In the genomic region with DNA sequence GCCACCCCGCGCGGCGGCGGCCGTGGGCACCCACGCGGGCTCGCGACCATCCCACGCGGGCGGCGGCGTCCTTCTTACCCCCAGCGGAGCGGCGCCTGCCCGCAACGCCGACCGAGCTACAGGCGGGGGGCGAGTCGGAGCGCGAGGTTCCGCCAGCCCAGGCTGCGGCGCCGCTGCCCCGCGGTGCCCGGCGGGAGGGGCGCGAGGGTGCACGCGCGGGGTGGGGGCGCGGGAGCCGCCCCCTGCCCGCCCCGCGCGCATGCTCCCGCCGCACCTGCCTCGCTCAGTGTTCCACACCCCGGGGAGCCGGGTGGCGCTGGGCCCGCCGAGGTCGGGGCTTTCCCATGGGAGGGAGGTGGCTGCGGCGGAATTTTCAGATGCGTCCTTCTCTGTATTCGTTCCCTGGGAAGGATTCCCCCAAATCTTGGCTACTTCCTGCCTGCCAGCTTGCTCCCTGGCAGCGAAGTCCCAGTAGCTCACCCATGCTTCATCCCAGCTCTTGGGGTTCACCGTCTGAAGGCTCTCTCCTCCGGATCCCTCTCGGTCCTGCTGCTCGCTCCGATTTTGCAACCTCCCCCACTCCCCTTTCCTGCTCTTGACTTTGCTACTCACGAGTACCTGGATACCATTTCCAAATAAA, we compare ENCODE assay signal across 8 cellular contexts. TPM values are rescaled to one million over a fixed set of nuclear protein-coding genes. Genes with fewer than 3 reads are reported as not detected.
DNase-seq lines count a peak whose midpoint lies in the region; ATAC-seq and TF ChIP-seq lines count a peak whose summit lies in the region.

A gene (minus strand): TSS at position 189 of the 640 bp plus-strand sequence. CDS start 103,286 bp downstream, outside the sequence.

- H3K9me3 ChIP-seq in esophagus (ENCODE audit: control insufficient read depth in 2 of 2, insufficient read depth in 1 of 2, low read depth in 1 of 2, low read length in 1 of 2) (no peaks in the 10 kb centered on the region), muscle layer of duodenum (ENCODE audit: control insufficient read depth in 1 of 2, low read length in 2 of 2) (no peaks in the 10 kb centered on the region), aorta (ENCODE audit: control insufficient read depth, low read length) (no peaks in the 10 kb centered on the region), A673 (ENCODE audit: low read depth, low read length, poor library complexity, severe bottlenecking) (peaks cover 19% of the 10 kb centered on the region)

- POLR2A ChIA-PET in A673 (lab: Charles Lee; ENCODE audit: low non-redundant PET), result no interaction called here

- no peaks in the 10 kb centered on the region for H3K36me3 ChIP-seq in esophagus (ENCODE audit: control insufficient read depth in 2 of 2, insufficient read depth in 2 of 2, low read length in 1 of 2)
- H3K36me3 ChIP-seq in muscle layer of duodenum (ENCODE audit: control insufficient read depth in 1 of 2, insufficient read depth in 2 of 2, low read length in 2 of 2), result no peaks in the 10 kb centered on the region
- H3K36me3 ChIP-seq in aorta (ENCODE audit: control insufficient read depth in 1 of 2, insufficient read depth in 2 of 2, low read length in 1 of 2), result no peaks in the 10 kb centered on the region
- H3K36me3 ChIP-seq in A673 (ENCODE audit: insufficient read depth, low read length, poor library complexity, severe bottlenecking), result no peaks in the 10 kb centered on the region

- ATAC-seq in HG02623 (IDR thresholded peaks at IDR 0.05; ENCODE audit: unreplicated experiment), result peak; percentile 63
- no peak for ATAC-seq in aorta (ENCODE audit: low FRiP score)

- H3K27me3 ChIP-seq in esophagus (ENCODE audit: control insufficient read depth in 1 of 2, insufficient read depth in 2 of 2, low read length in 2 of 2), result no peaks in the 10 kb centered on the region
- H3K27me3 ChIP-seq in muscle layer of duodenum (ENCODE audit: low read depth, low read length), result no peaks in the 10 kb centered on the region
- H3K27me3 ChIP-seq in aorta (ENCODE audit: control insufficient read depth in 1 of 2, insufficient read depth in 2 of 2, low read length in 1 of 2), result no peaks in the 10 kb centered on the region
- no peaks in the 10 kb centered on the region for H3K27me3 ChIP-seq in A673 (replicated peaks; ENCODE audit: insufficient read depth, low read depth, low read length, poor library complexity)

- no peak for TF ChIP-seq CTCF in GM12875 (IDR thresholded peaks at IDR 0.05; ENCODE audit: borderline replicate concordance, insufficient read depth, low read depth, low read length)
- no peak for TF ChIP-seq CTCF in A673 (conservative IDR thresholded peaks at IDR 0.05; ENCODE audit: low read depth, low read length)

- H3K4me3 ChIP-seq in GM12875 (ENCODE audit: low read depth, low read length) (peak within 1 kb of the TSS; percentile 73), esophagus (ENCODE audit: low read depth in 1 of 2, low read length in 2 of 2) (peak within 1 kb of the TSS; percentile 77 to 84), muscle layer of duodenum (ENCODE audit: low read depth in 1 of 2, low read length in 2 of 2) (peak within 1 kb of the TSS; percentile 75 to 88), aorta (ENCODE audit: low read length in 2 of 2) (peak within 1 kb of the TSS; percentile 35 to 90), A673 (ENCODE audit: low read depth, low read length, poor library complexity, severe bottlenecking) (no peak within 1 kb of the TSS)

- H3K4me1 ChIP-seq in esophagus (ENCODE audit: control insufficient read depth in 2 of 2, insufficient read depth in 2 of 2, low read length in 1 of 2) (no peaks in the 10 kb centered on the region), muscle layer of duodenum (ENCODE audit: control insufficient read depth in 1 of 2, insufficient read depth in 2 of 2, low read length in 2 of 2) (peaks cover 0 to 12% of the 10 kb centered on the region in 2 donors), aorta (ENCODE audit: control insufficient read depth in 1 of 2, insufficient read depth in 2 of 2, low read length in 2 of 2) (no peaks in the 10 kb centered on the region), A673 (ENCODE audit: insufficient read depth, low read length, poor library complexity, severe bottlenecking) (no peaks in the 10 kb centered on the region)

- CTCF ChIA-PET in A673 (lab: Charles Lee), result no interaction called here

- BruUV-seq in A673 (replicated peaks; lab: Mats Ljungman, UMichigan), result no TSS peak

- 1% methylated on average over 44 to 67 of the region's 67 CpGs for WGBS in esophagus, 2 donors
- 2 to 4% methylated on average over 40 to 67 of the region's 67 CpGs for WGBS in aorta, 2 donors

- intact Hi-C loops in aorta (cut with DNase I), result no loop called here
- intact Hi-C loops in A673 (cut with micrococcal nuclease; ENCODE audit: unreplicated experiment), result no loop called here

- DNase-seq in 8988T, result peak; percentile 77
- DNase-seq in NCI-H774 (lab: John Stamatoyannopoulos, UW), result peak; percentile 70
- no peak for DNase-seq in aorta
- DNase-seq in A673 (ENCODE audit: low spot score), result no peak

- H3K27ac ChIP-seq in esophagus (ENCODE audit: low read depth in 2 of 2, low read length in 1 of 2) (peak within 1 kb of the TSS; percentile 79), muscle layer of duodenum (ENCODE audit: low read length) (peak within 1 kb of the TSS; percentile 56), aorta (ENCODE audit: low read depth in 1 of 2, low read length in 2 of 2) (no peak within 1 kb of the TSS), A673 (ENCODE audit: low read depth, low read length, poor library complexity, severe bottlenecking) (no peak within 1 kb of the TSS)

RNA-seq across cellular contexts. Expression of the gene that starts here (rescaled TPM):
- polyA plus RNA-seq in esophagus (1 to 10 TPM; 1.8 to 2.0 TPM), aorta (1 to 10 TPM in 1 of 2 donors, under 1 TPM in 1; 0.26 to 1.3 TPM)
- total RNA-seq in aorta (1 to 10 TPM; 2.8 to 4.2 TPM), A673 (2021) (not detected in 2 replicates)

Comparison
In these comparisons a context has a peak if more than half of its experiments do, and no peak if none do; other contexts are left out.
1. DNase-seq: peak in 8988T (single experiment) and NCI-H774 (single experiment); none in aorta (0 of 2) and A673 (single experiment).
2. H3K27ac ChIP-seq: peak in esophagus (2 of 2) and muscle layer of duodenum (single experiment); none in aorta (0 of 2) and A673 (single experiment).